17 cellular contexts compared by ENCODE assay signal in genomic region chr11:35488117-35488516, GRCh38. TPM values are rescaled to one million over a fixed set of nuclear protein-coding genes. Genes with fewer than 3 reads are reported as not detected.
DNase-seq lines count a peak whose midpoint lies in the region; ATAC-seq, FAIRE-seq and TF ChIP-seq lines count a peak whose summit lies in the region.
"Had no signal": no experiment of that assay in that cellular context is flagged by ENCODE, and none has a peak within 500 bp of the region (broad histone marks: within the 10 kb centered on the region; RNA-seq: fewer than 3 reads in every experiment).

No MANE protein-coding gene starts in this region.

- peak; percentile 2 for DNase-seq in HCEC 1CT
- peak; percentile 48 for DNase-seq in amniotic epithelial cell (ENCODE audit: low read depth)
- peak; percentile 66 for DNase-seq in fibroblast of peridontal ligament (ENCODE audit: extremely low read depth)
- DNase-seq in sciatic nerve (ENCODE audit: low spot score), result no peak
- DNase-seq in cortex of kidney (lab: John Stamatoyannopoulos, UW), result no peak
- DNase-seq in osteocyte (ENCODE audit: extremely low spot score, unreplicated experiment), result no peak
- no peak for DNase-seq in kidney
- DNase-seq: AML-193, DMS153, NCI-H1436 treated with DMSO at 0.1 percent for 48 hours, NCI-H2029 treated with DMSO at 0.1 percent for 48 hours, NCI-H510A had no signal

- H3K4me3 Mint-ChIP-seq in osteocyte (ENCODE audit: unreplicated experiment), result no peak overlapping the region
- H3K4me3 Mint-ChIP-seq: CD14-positive monocyte had no signal

- no peak for TF ChIP-seq CTCF in osteocyte (IDR thresholded peaks at IDR 0.05)
- no peak for TF ChIP-seq CTCF in kidney (IDR thresholded peaks at IDR 0.05; ENCODE audit: borderline replicate concordance, extremely low read depth, insufficient read depth)

- no peak overlapping the region for H3K27ac Mint-ChIP-seq in osteocyte (ENCODE audit: unreplicated experiment)
- H3K27ac Mint-ChIP-seq: CD14-positive monocyte had no signal

- no peaks in the 10 kb centered on the region for H3K36me3 ChIP-seq in kidney (ENCODE audit: control insufficient read depth in 1 of 2, insufficient read depth in 2 of 2, low read length in 2 of 2)

- intact Hi-C loops in sciatic nerve (cut with DNase I), result no loop called here
- intact Hi-C loops in kidney (cut with DNase I), result no loop called here

- peaks cover 2% of the 10 kb centered on the region for H3K36me3 Mint-ChIP-seq in osteocyte (ENCODE audit: unreplicated experiment)
- H3K36me3 Mint-ChIP-seq: CD14-positive monocyte had no signal

- H3K27me3 Mint-ChIP-seq in osteocyte (ENCODE audit: unreplicated experiment), result peaks cover 4% of the 10 kb centered on the region

- no peak overlapping the region for H3K9ac ChIP-seq in kidney (ENCODE audit: low read length in 2 of 2)
- H3K9ac ChIP-seq: KMS-11 had no signal

- no peak for FAIRE-seq in kidney (lab: Jason Lieb, UNC)

- no peaks in the 10 kb centered on the region for H3K4me1 ChIP-seq in kidney (ENCODE audit: control insufficient read depth in 1 of 2, insufficient read depth in 1 of 2, low read depth in 1 of 2, low read length in 2 of 2)
- H3K4me1 ChIP-seq: Caco-2 had no signal

- H3K4me3 ChIP-seq in kidney (ENCODE audit: low read length in 2 of 2), result no peak overlapping the region

- H3K27ac ChIP-seq in kidney (ENCODE audit: low read depth in 2 of 2, low read length in 2 of 2), result no peak overlapping the region
- H3K27ac ChIP-seq: KMS-11, RWPE1 had no signal

- ATAC-seq in sciatic nerve, result peak; percentile 70

- peaks cover 5% of the 10 kb centered on the region for H3K9me3 Mint-ChIP-seq in osteocyte (ENCODE audit: unreplicated experiment)

- H3K4me1 Mint-ChIP-seq in osteocyte (ENCODE audit: unreplicated experiment), result peaks cover 26% of the 10 kb centered on the region
- H3K4me1 Mint-ChIP-seq: CD14-positive monocyte had no signal

- no peaks in the 10 kb centered on the region for H3K9me3 ChIP-seq in kidney (ENCODE audit: control insufficient read depth in 1 of 2, low read length in 2 of 2)

RNA-seq across cellular contexts. Expression of gene PAMR1, which starts 37.3 kb away (rescaled TPM):
- total RNA-seq in sciatic nerve, result 15.6 TPM
- 3.8 and 4.4 TPM in 2 replicates for total RNA-seq in osteocyte
- total RNA-seq in kidney, result 2.2 TPM
- polyA plus RNA-seq in kidney (ENCODE audit: insufficient read depth, low read depth, low replicate concordance), result 2.4 TPM
- total RNA-seq: M059J had no signal
- polyA plus RNA-seq: CD14-positive monocyte had no signal

Comparison
In these comparisons a context has a peak if more than half of its experiments do, and no peak if none do; other contexts are left out.
1. DNase-seq: peak in HCEC 1CT (single experiment), amniotic epithelial cell (single experiment) and fibroblast of peridontal ligament (single experiment); none in sciatic nerve (single experiment), cortex of kidney (single experiment), osteocyte (single experiment) and kidney (single experiment).